15 cellular contexts compared by ENCODE assay signal in the genomic region with DNA sequence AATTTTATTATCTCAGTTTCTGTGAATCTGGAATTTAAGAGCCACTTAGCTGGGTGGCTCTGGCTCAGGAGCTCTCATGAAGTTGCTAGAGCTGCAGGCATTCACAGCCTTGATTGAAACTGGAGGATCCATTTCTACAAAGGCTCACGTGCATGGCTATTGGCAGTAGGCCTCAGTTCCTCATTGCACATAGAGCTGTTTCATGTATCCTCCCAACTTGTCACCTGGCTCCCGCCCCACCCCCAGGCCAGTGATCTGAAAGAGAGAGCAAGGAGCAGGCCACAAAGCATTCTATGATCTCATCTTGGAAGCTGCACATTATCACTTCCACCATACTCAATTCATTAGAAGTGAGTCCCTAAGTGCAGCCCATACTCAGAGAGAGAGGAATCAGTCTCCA. TPM values are rescaled to one million over a fixed set of nuclear protein-coding genes. Genes with fewer than 3 reads are reported as not detected.
DNase-seq lines count a peak whose midpoint lies in the region; ATAC-seq and TF ChIP-seq lines count a peak whose summit lies in the region.
"Had no signal": no experiment of that assay in that cellular context is flagged by ENCODE, and none has a peak within 500 bp of the region (broad histone marks: within the 10 kb centered on the region; RNA-seq: fewer than 3 reads in every experiment).

No MANE protein-coding gene starts in this region.

- DNase-seq in Right ventricle myocardium superior (no peak), cardiac septum (ENCODE audit: low spot score) (no peak), RWPE1 (ENCODE audit: low spot score) (no peak), cortex of kidney (lab: John Stamatoyannopoulos, UW) (no peak)
- no peak for DNase-seq in stimulated activated CD4-positive, alpha-beta T cell treated with anti-CD3 and anti-CD28 coated beads, Interleukin-2, amount 100 ng/mL, for 24 hours
- no peak for DNase-seq in activated CD8-positive, alpha-beta memory T cell treated with anti-CD3 and anti-CD28 coated beads for 24 hours
- DNase-seq: activated T-cell treated with anti-CD3 and anti-CD28 coated beads, Interleukin-2, amount 50 U/mL, for 4 hours; NCI-H345 had no signal

- POLR2A ChIA-PET in RWPE1 (lab: Yijun Ruan, JAX; ENCODE audit: low non-redundant PET): no interaction called here

- ATAC-seq in Right ventricle myocardium superior (ENCODE audit: poor library complexity): peak; percentile 36
- peak; percentile 79 for ATAC-seq in HG03342 (IDR thresholded peaks at IDR 0.05; ENCODE audit: unreplicated experiment)
- no peak for ATAC-seq in HG03045 (IDR thresholded peaks at IDR 0.05; ENCODE audit: unreplicated experiment)
- ATAC-seq: activated T-cell treated with anti-CD3 and anti-CD28 coated beads, Interleukin-2, amount 50 U/mL, for 4 hours; GM23338; left lobe of liver; Right ventricle myocardium inferior had no signal

- CTCF ChIA-PET in RWPE1 (lab: Yijun Ruan, JAX): no interaction called here

- no peak for TF ChIP-seq CTCF in RWPE1 (conservative IDR thresholded peaks at IDR 0.05; ENCODE audit: low read depth)

- intact Hi-C loops in Right ventricle myocardium superior (cut with DNase I): no loop called here
- intact Hi-C loops in cardiac septum (cut with DNase I): no loop called here

- H3K27ac ChIP-seq in RWPE1: peak overlapping the region; percentile 24; the same call in 1 of the 2 replicates
- H3K27ac ChIP-seq: neural progenitor cell, thoracic aorta had no signal

RNA-seq across cellular contexts. Expression of a gene that starts 18.5 kb away (rescaled TPM):
- total RNA-seq in Right ventricle myocardium superior (11.1 TPM), cardiac septum (10.7 TPM)
